ENCODE assay signal across 23 cellular contexts in the genomic region with DNA sequence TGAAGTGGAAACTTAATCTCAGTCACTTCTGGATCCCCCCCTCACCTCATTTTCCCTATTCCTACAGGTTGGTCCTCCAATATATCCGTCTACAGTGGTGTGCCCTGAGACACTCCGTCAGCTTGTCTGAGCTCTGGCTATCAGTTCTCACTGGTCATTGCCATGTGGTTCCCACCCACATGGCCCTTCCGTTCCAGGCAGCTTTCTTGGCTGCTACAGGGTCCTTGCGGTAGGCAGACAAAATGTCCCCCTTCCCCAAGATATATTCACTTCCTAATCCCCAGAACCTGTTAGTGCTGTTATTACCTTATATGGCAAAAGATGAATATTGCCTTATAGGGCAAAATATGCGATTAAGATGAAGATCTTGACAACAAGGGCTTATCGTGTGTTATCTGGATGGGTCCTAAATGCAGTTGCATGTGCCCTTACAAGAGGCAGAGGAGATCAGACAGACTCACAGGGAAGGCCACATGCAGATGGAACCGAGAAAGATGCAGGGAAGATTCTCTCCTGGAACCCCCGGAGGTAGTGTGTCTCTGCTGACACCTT.
"Had no signal": no experiment of that assay in that cellular context is flagged by ENCODE, and none has a peak within 500 bp of the region (broad histone marks: within the 10 kb centered on the region; RNA-seq: fewer than 3 reads in every experiment).

No MANE protein-coding gene starts in this region.

- H3K36me3 ChIP-seq: adrenal gland, ascending aorta, breast epithelium, esophagus muscularis mucosa, sigmoid colon had no signal

- H3K4me1 ChIP-seq: breast epithelium had no signal

- H3K4me1 Mint-ChIP-seq: activated CD4-positive, alpha-beta memory T cell treated with anti-CD3 and anti-CD28 coated beads, Interleukin-2, amount 10 ng/mL, durations not matched to agents 7 days and 5 days; activated CD4-positive, alpha-beta T cell treated with anti-CD3 and anti-CD28 coated beads, Interleukin-2, amount 10 ng/mL, durations not matched to agents 24 days and 14 days; activated CD8-positive, alpha-beta memory T cell treated with anti-CD3 and anti-CD28 coated beads, Interleukin-2, amount 10 ng/mL, durations not matched to agents 7 days and 5 days; central memory CD8-positive, alpha-beta T cell; memory B cell had no signal

- ATAC-seq: activated CD4-positive, CD25-positive, alpha-beta regulatory T cell treated with anti-CD3 and anti-CD28 coated beads, Interleukin-2, amount 50 U/mL, for 24 hours; activated CD8-positive, alpha-beta memory T cell treated with anti-CD3 and anti-CD28 coated beads, Interleukin-2, amount 10 ng/mL, durations not matched to agents 7 days and 5 days; effector memory CD8-positive, alpha-beta T cell; mucosa of descending colon; stimulated activated naive CD8-positive, alpha-beta T cell treated with anti-CD3 and anti-CD28 coated beads, Interleukin-15, Interleukin-2, amounts not matched to agents 100 U/mL and 50 U/mL, for 24 hours had no signal

- H3K27ac ChIP-seq: adrenal gland, breast epithelium, dorsolateral prefrontal cortex, sigmoid colon had no signal

- H3K4me3 ChIP-seq: adrenal gland, ascending aorta, breast epithelium, dorsolateral prefrontal cortex, esophagus muscularis mucosa, mucosa of descending colon, sigmoid colon had no signal

- H3K27ac Mint-ChIP-seq: activated CD4-positive, alpha-beta memory T cell treated with anti-CD3 and anti-CD28 coated beads, Interleukin-2, amount 10 ng/mL, durations not matched to agents 7 days and 5 days; activated CD4-positive, alpha-beta T cell treated with anti-CD3 and anti-CD28 coated beads, Interleukin-2, amount 10 ng/mL, durations not matched to agents 24 days and 14 days; activated CD8-positive, alpha-beta memory T cell treated with anti-CD3 and anti-CD28 coated beads, Interleukin-2, amount 10 ng/mL, durations not matched to agents 7 days and 5 days; activated naive CD8-positive, alpha-beta T cell; activated T-helper 1 cell treated with anti-CD3 and anti-CD28 coated beads, Interleukin-12 subunit alpha, Interleukin-12 subunit beta, Interleukin-2, Interleukin-4 antibody, amounts not matched to agents 30 ng/mL and 10 ng/mL and 1 ng/mL, durations not matched to agents 14 hours and 24 hours and 36 hours; effector memory CD8-positive, alpha-beta T cell; memory B cell had no signal

- H3K27me3 ChIP-seq: adrenal gland, ascending aorta, breast epithelium, dorsolateral prefrontal cortex, esophagus muscularis mucosa, sigmoid colon had no signal

- DNase-seq: activated CD4-positive, alpha-beta memory T cell treated with anti-CD3 and anti-CD28 coated beads, Interleukin-2, amount 10 ng/mL, durations not matched to agents 7 days and 5 days; activated CD4-positive, alpha-beta T cell treated with anti-CD3 and anti-CD28 coated beads, Interleukin-2, amount 10 ng/mL, durations not matched to agents 24 days and 14 days; activated CD8-positive, alpha-beta memory T cell treated with anti-CD3 and anti-CD28 coated beads, Interleukin-2, amount 10 ng/mL, durations not matched to agents 7 days and 5 days; activated gamma-delta T cell treated with Interleukin-2 at 50 U/mL for 16 hours; adrenal gland; dorsolateral prefrontal cortex; effector memory CD8-positive, alpha-beta T cell; glutamatergic neuron; hypothalamus; mucosa of descending colon; sigmoid colon; stimulated activated CD4-positive, alpha-beta T cell treated with anti-CD3 and anti-CD28 coated beads, Interleukin-4, amount 100 ng/mL, for 1 hour; stimulated activated naive CD8-positive, alpha-beta T cell treated with anti-CD3 and anti-CD28 coated beads, Interleukin-15, Interleukin-2, amounts not matched to agents 100 U/mL and 50 U/mL, for 24 hours; T-helper 9 cell had no signal

- H3K4me3 Mint-ChIP-seq: activated CD4-positive, alpha-beta memory T cell treated with anti-CD3 and anti-CD28 coated beads, Interleukin-2, amount 10 ng/mL, durations not matched to agents 7 days and 5 days; activated CD4-positive, alpha-beta T cell treated with anti-CD3 and anti-CD28 coated beads, Interleukin-2, amount 10 ng/mL, durations not matched to agents 24 days and 14 days; activated CD8-positive, alpha-beta memory T cell treated with anti-CD3 and anti-CD28 coated beads, Interleukin-2, amount 10 ng/mL, durations not matched to agents 7 days and 5 days; activated naive CD8-positive, alpha-beta T cell; activated T-helper 1 cell treated with anti-CD3 and anti-CD28 coated beads, Interleukin-12 subunit alpha, Interleukin-12 subunit beta, Interleukin-2, Interleukin-4 antibody, amounts not matched to agents 30 ng/mL and 10 ng/mL and 1 ng/mL, durations not matched to agents 14 hours and 24 hours and 36 hours; central memory CD8-positive, alpha-beta T cell; effector memory CD8-positive, alpha-beta T cell; memory B cell; neural crest cell had no signal

- H3K9me3 ChIP-seq: adrenal gland, ascending aorta, breast epithelium, esophagus muscularis mucosa, mucosa of descending colon, sigmoid colon had no signal

- H3K9me3 Mint-ChIP-seq: activated CD4-positive, alpha-beta memory T cell treated with anti-CD3 and anti-CD28 coated beads, Interleukin-2, amount 10 ng/mL, durations not matched to agents 7 days and 5 days; activated CD4-positive, alpha-beta T cell treated with anti-CD3 and anti-CD28 coated beads, Interleukin-2, amount 10 ng/mL, durations not matched to agents 24 days and 14 days; activated T-helper 1 cell treated with anti-CD3 and anti-CD28 coated beads, Interleukin-12 subunit alpha, Interleukin-12 subunit beta, Interleukin-2, Interleukin-4 antibody, amounts not matched to agents 30 ng/mL and 10 ng/mL and 1 ng/mL, durations not matched to agents 14 hours and 24 hours and 36 hours; central memory CD8-positive, alpha-beta T cell; effector memory CD8-positive, alpha-beta T cell; memory B cell; neural crest cell had no signal

- H3K27me3 Mint-ChIP-seq: activated naive CD8-positive, alpha-beta T cell had no signal

- H3K36me3 Mint-ChIP-seq: activated CD8-positive, alpha-beta memory T cell treated with anti-CD3 and anti-CD28 coated beads, Interleukin-2, amount 10 ng/mL, durations not matched to agents 7 days and 5 days; activated naive CD8-positive, alpha-beta T cell; memory B cell had no signal
